ENCODE assay signal across 9 cellular contexts in the genomic region with DNA sequence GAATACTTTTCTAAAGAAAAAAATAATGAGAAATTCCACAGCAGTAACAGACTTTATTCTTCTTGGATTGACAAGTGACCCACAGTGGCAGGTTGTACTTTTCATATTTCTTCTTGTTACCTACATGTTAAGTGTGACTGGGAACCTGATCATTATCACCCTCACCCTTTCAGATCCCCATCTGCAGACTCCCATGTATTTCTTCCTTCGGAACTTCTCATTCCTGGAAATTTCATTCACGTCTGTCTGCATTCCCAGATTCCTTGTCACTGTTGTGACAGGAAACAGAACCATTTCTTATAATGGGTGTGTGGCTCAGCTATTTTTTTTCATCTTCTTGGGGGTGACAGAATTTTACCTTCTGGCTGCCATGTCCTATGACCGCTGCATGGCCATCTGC. TPM values are rescaled to one million over a fixed set of nuclear protein-coding genes. Genes with fewer than 3 reads are reported as not detected.
"Had no signal": no experiment of that assay in that cellular context is flagged by ENCODE, and none has a peak within 500 bp of the region (broad histone marks: within the 10 kb centered on the region; RNA-seq: fewer than 3 reads in every experiment).

No MANE protein-coding gene starts in this region.

- DNase-seq: GDM1, GF-D8 had no signal

- FAIRE-seq: G401.6, GM12878, GM12891, GM12892, GM18507, GM19239 had no signal

- ATAC-seq: GM12878 had no signal

- H3K4me3 ChIP-seq: GM12878 had no signal

RNA-seq across cellular contexts. Expression of a gene that starts 2.3 kb away (rescaled TPM):
- total RNA-seq: G401, GM12878 had no signal
- polyA plus RNA-seq: GM12878 had no signal

RNA-seq across cellular contexts. Expression of a gene that starts 34.5 kb away (rescaled TPM):
- total RNA-seq: G401, GM12878 had no signal
- polyA plus RNA-seq: GM12878 had no signal

RNA-seq across cellular contexts. Expression of a gene that starts 35.2 kb away (rescaled TPM):
- total RNA-seq: G401, GM12878 had no signal
- polyA plus RNA-seq: GM12878 had no signal

RNA-seq across cellular contexts. Expression of a gene that starts 50.9 kb away (rescaled TPM):
- total RNA-seq: G401, GM12878 had no signal
- polyA plus RNA-seq: GM12878 had no signal
